Comparison of ENCODE assay signal across 8 cellular contexts in the genomic region with DNA sequence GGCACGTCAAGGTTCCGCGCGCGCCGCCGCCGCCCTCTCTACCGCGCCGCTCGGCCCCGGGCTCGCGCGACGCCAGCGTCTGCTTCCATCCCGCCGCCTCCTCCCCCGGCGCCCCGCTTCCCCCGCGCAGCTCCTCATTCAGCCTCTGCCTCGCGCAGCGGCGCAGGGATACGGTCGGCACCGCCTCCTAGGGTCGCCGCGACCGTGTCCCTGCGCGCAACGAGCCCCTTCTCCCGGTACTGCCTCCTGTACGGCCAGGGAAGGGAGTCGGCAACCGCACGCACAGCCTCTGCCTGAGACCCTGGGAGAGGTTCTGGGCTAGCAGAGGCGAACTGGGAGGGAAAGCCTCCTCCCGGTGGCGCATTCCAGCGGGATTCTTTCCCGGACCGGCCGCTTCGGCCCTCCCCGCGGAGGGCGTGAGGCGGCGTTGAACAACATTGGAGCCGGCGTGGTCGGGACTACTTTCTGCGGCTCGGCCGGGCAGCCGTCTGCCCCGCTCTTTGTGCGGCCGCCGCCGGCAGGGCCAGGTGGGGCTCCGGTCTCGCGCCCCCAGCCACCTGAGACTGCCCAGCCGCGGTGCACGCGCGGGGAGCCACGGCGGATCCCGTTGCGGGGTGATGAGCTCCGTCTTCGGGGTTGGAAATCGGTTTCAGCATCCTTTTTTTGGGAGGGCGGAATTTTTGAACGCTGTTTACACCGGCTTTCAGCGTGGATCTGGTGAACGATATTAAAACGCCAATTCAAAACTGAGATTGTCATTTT. TPM values are rescaled to one million over a fixed set of nuclear protein-coding genes. Genes with fewer than 3 reads are reported as not detected.
DNase-seq lines count a peak whose midpoint lies in the region; ATAC-seq and TF ChIP-seq lines count a peak whose summit lies in the region.

Gene LRP6, minus strand, starts transcription at position 172 of the 762 bp plus-strand sequence. CDS start 309 bp downstream, outside the sequence.

- peaks cover 15% of the 10 kb centered on the region for H3K4me1 Mint-ChIP-seq in activated CD4-positive, alpha-beta T cell treated with anti-CD3 and anti-CD28 coated beads, Interleukin-2, amount 10 ng/mL, durations not matched to agents 7 days and 5 days

- TF ChIP-seq POLR2A in GM19099 (IDR thresholded peaks at IDR 0.05; ENCODE audit: extremely low read depth, insufficient read length, low read depth), result peak; percentile 71

- peaks cover 43% of the 10 kb centered on the region for H3K27me3 Mint-ChIP-seq in activated CD4-positive, alpha-beta T cell treated with anti-CD3 and anti-CD28 coated beads, Interleukin-2, amount 10 ng/mL, durations not matched to agents 7 days and 5 days

- CTCF ChIA-PET in activated CD4-positive, alpha-beta T cell treated with anti-CD3 and anti-CD28 coated beads, Interleukin-2, amount 10 ng/mL, durations not matched to agents 7 days and 5 days (lab: Charles Lee), result interaction anchor here (0.8 to 1.0 kb wide), 2 partner anchors 10 to 95 kb away, joined by 3 to 4 read pairs; no protein-coding TSS in a partner anchor

- H3K36me3 Mint-ChIP-seq in activated CD4-positive, alpha-beta T cell treated with anti-CD3 and anti-CD28 coated beads, Interleukin-2, amount 10 ng/mL, durations not matched to agents 7 days and 5 days (ENCODE audit: low read depth), result no peaks in the 10 kb centered on the region

- peak within 1 kb of the TSS; percentile 79 for H3K4me3 Mint-ChIP-seq in activated CD4-positive, alpha-beta T cell treated with anti-CD3 and anti-CD28 coated beads, Interleukin-2, amount 10 ng/mL, durations not matched to agents 7 days and 5 days

- peak; percentile 96 for DNase-seq in AG08396 (ENCODE audit: low spot score)
- DNase-seq in NCI-H446 treated with DMSO at 0.1 percent for 48 hours (lab: John Stamatoyannopoulos, UW), result peak; percentile 83
- DNase-seq in activated CD4-positive, alpha-beta T cell treated with anti-CD3 and anti-CD28 coated beads, Interleukin-2, amount 10 ng/mL, durations not matched to agents 7 days and 5 days, result peak; percentile 65
- DNase-seq in dedifferentiated amniotic fluid mesenchymal stem cell (ENCODE audit: extremely low spot score), result peak; percentile 92
- DNase-seq in left kidney (ENCODE audit: low read depth, low spot score), result peak; percentile 98
- DNase-seq in stimulated activated CD4-positive, alpha-beta T cell treated with anti-CD3 and anti-CD28 coated beads, Interleukin-1b, Interleukin-23, amount 100 ng/mL, for 4 hours (ENCODE audit: low read depth in 2 of 2), result peak; percentile 66 to 75

- POLR2A ChIA-PET in activated CD4-positive, alpha-beta T cell treated with anti-CD3 and anti-CD28 coated beads, Interleukin-2, amount 10 ng/mL, durations not matched to agents 7 days and 5 days (lab: Charles Lee), result no interaction called here

- H3K9me3 Mint-ChIP-seq in activated CD4-positive, alpha-beta T cell treated with anti-CD3 and anti-CD28 coated beads, Interleukin-2, amount 10 ng/mL, durations not matched to agents 7 days and 5 days, result no peaks in the 10 kb centered on the region

- peak within 1 kb of the TSS; percentile 31 for H3K27ac Mint-ChIP-seq in activated CD4-positive, alpha-beta T cell treated with anti-CD3 and anti-CD28 coated beads, Interleukin-2, amount 10 ng/mL, durations not matched to agents 7 days and 5 days

- ATAC-seq in HG03378 (IDR thresholded peaks at IDR 0.05; ENCODE audit: unreplicated experiment), result peak; percentile 75

RNA-seq across cellular contexts. Expression of gene LRP6, which starts in this region (rescaled TPM):
- total RNA-seq in activated CD4-positive, alpha-beta T cell treated with anti-CD3 and anti-CD28 coated beads, Interleukin-2, amount 10 ng/mL, durations not matched to agents 7 days and 5 days, result 1 to 10 TPM; 1.4 to 1.6 TPM

Comparison
In these comparisons a context has a peak if more than half of its experiments do, and no peak if none do; other contexts are left out.
1. Peak in every context shown above with its lines: DNase-seq and ATAC-seq.